Comparison of ENCODE assay signal across 11 cellular contexts in the genomic region with DNA sequence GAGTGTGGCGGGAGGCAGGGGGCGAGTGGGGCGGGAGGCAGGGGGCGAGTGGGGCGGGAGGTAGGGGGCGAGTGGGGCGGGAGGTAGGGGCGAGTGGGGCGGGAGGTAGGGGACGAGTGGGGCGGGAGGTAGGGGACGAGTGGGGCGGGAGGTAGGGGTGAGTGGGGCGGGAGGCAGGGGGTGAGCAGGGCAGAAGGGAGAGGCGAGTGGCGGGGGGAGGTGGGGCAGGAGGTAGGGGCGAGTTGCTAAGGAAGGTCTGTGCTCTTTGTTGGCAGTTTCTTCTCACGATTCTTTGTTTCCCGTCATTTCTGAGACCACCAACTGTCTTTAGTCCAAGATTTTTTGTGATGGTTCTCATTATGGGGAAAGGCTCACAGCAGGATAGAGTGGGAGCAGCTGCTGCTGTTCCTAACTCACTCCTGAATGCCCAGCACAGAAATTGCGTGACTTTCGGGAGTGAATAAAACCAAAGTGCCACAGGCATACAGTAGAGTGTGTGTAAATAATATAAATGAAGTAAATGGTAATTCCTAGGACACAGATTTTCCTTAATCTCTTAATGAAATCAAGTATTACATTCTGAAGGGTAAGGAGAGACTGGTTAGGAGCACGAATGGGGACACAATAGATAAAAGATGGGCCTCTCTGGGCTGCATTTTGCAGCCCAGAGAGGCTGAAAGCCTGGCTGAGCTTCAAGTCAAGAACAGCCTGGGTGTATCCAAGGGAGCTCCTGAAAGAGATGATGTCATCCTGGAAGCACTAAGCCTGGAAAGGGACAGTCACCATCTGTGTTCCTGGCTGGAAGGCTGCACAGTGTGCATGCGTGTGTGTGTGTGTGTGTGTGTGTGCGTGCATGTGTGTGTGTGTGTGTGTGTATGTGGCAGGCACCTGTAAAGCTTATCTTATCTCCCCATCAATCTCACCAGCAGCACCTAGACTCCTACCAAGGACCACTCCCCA. TPM values are rescaled to one million over a fixed set of nuclear protein-coding genes. Genes with fewer than 3 reads are reported as not detected.
DNase-seq lines count a peak whose midpoint lies in the region; ATAC-seq, FAIRE-seq and TF ChIP-seq lines count a peak whose summit lies in the region.
"Had no signal": no experiment of that assay in that cellular context is flagged by ENCODE, and none has a peak within 500 bp of the region (broad histone marks: within the 10 kb centered on the region; RNA-seq: fewer than 3 reads in every experiment).

No MANE protein-coding gene starts in this region.

- CTCF ChIA-PET in H1 (lab: Charles Lee; ENCODE audit: partially characterized antibody): interaction anchor here (0.6 to 8.4 kb wide), 5 partner anchors 9 to 83 kb away, joined by 3 to 53 read pairs (median 6); no protein-coding TSS in a partner anchor

- no peaks in the 10 kb centered on the region for H3K23me2 ChIP-seq in H1 (ENCODE audit: low read depth, low read length)

- no peak overlapping the region for H3K56ac ChIP-seq in H1 (replicated peaks; ENCODE audit: insufficient read length, low read depth, low read length)

- no peak for FAIRE-seq in H1 (lab: Jason Lieb, UNC)
- FAIRE-seq: GM12878 had no signal

- H2AK5ac ChIP-seq in H1 (ENCODE audit: low read depth, low read length): peak overlapping the region; percentile 86; the same call in 1 of the 2 replicates

- H2BK5ac ChIP-seq in H1 (ENCODE audit: low read depth, low read length): peak overlapping the region; percentile 75; the same call in 1 of the 2 replicates

- ATAC-seq in HG03342 (IDR thresholded peaks at IDR 0.05; ENCODE audit: unreplicated experiment): no peak
- ATAC-seq in GM19328 (IDR thresholded peaks at IDR 0.05; ENCODE audit: unreplicated experiment): no peak
- ATAC-seq: activated naive CD8-positive, alpha-beta T cell treated with anti-CD3 and anti-CD28 coated beads, Interleukin-2, amount 50 U/mL, for 24 hours; GM12878 had no signal

- no peak overlapping the region for H4K8ac ChIP-seq in H1 (ENCODE audit: extremely low read depth, insufficient read depth, low read length)

- no peak overlapping the region for H4K91ac ChIP-seq in H1 (replicated peaks; ENCODE audit: insufficient read length, low read length)

- H2BK15ac ChIP-seq in H1 (ENCODE audit: low read length): no peak overlapping the region

- H4K5ac ChIP-seq in H1 (ENCODE audit: insufficient read length, low read depth, low read length): no peak overlapping the region

- H3K4me3 ChIP-seq in H1 (ENCODE audit: extremely low read depth in 1 of 4, insufficient read depth in 2 of 4, low read depth in 3 of 4, low read length in 4 of 4) (no peak overlapping the region), esophagus squamous epithelium (no peak overlapping the region)
- H3K4me3 ChIP-seq: GM12878, skin epidermis had no signal

- no peak for TF ChIP-seq EP300 in H1 (IDR thresholded peaks at IDR 0.05; ENCODE audit: borderline replicate concordance in 1 of 2, low read depth in 2 of 2, low read length in 2 of 2)

- no peaks in the 10 kb centered on the region for H4K20me1 ChIP-seq in H1 (replicated peaks in 1 of 2; ENCODE audit: control insufficient read depth in 1 of 2, insufficient read depth in 2 of 2, low read length in 2 of 2)

- DNase-seq in DMS153 (lab: John Stamatoyannopoulos, UW) (peak; percentile 81), NCI-H2227 (lab: John Stamatoyannopoulos, UW; ENCODE audit: unreplicated experiment) (peak; percentile 73), H1 (ENCODE audit: low read depth in 1 of 2, low spot score in 2 of 2) (no peak), NCI-H748 treated with DMSO at 0.1 percent for 48 hours (lab: John Stamatoyannopoulos, UW) (no peak), esophagus squamous epithelium (lab: John Stamatoyannopoulos, UW) (no peak)
- DNase-seq: activated naive CD8-positive, alpha-beta T cell treated with anti-CD3 and anti-CD28 coated beads, Interleukin-2, amount 50 U/mL, for 24 hours had no signal

- H3K9ac ChIP-seq in H1 (replicated peaks in 1 of 4; ENCODE audit: extremely low read depth in 1 of 4, low read depth in 3 of 4, low read length in 3 of 4): peak overlapping the region in 1 of 4 experiments; percentile 54; a peak in 2 of 7 replicates

- H3K4me1 Mint-ChIP-seq in nephron: peaks cover 41% of the 10 kb centered on the region
- H3K4me1 Mint-ChIP-seq: activated naive CD8-positive, alpha-beta T cell treated with anti-CD3 and anti-CD28 coated beads, Interleukin-2, amount 50 U/mL, for 24 hours had no signal

- H3K9me3 ChIP-seq in H1 (ENCODE audit: insufficient read depth in 2 of 2, low read depth in 1 of 2, low read length in 1 of 2): no peaks in the 10 kb centered on the region
- H3K9me3 ChIP-seq in esophagus squamous epithelium: no peaks in the 10 kb centered on the region

- H3K27ac ChIP-seq in H1 (ENCODE audit: low read depth, low read length) (no peak overlapping the region), esophagus squamous epithelium (peak overlapping the region in 2 of 4 donors; percentile 1 to 7)

- no peak overlapping the region for H3K23ac ChIP-seq in H1 (ENCODE audit: insufficient read length)

- H3K4me2 ChIP-seq in H1 (ENCODE audit: insufficient read depth in 1 of 2, low read depth in 2 of 2, low read length in 2 of 2): no peak overlapping the region

- H3K4me3 Mint-ChIP-seq in nephron: no peak overlapping the region
- H3K4me3 Mint-ChIP-seq: activated naive CD8-positive, alpha-beta T cell treated with anti-CD3 and anti-CD28 coated beads, Interleukin-2, amount 50 U/mL, for 24 hours had no signal

- peak overlapping the region; percentile 78; the same call in 1 of the 2 replicates for H3K18ac ChIP-seq in H1 (ENCODE audit: extremely low read depth, low read length)

- no peak overlapping the region for H2BK120ac ChIP-seq in H1 (replicated peaks; ENCODE audit: low read depth, low read length)

- H2BK12ac ChIP-seq in H1 (ENCODE audit: low read depth, low read length): 0 out of 2 replicates have a peak overlapping the region, but pooled peaks have one; percentile 84

- peaks cover 63% of the 10 kb centered on the region for H3K36me3 Mint-ChIP-seq in nephron (ENCODE audit: low read depth)

- POLR2A ChIA-PET in H1 (lab: Charles Lee; ENCODE audit: partially characterized antibody): interaction anchor here (0.6 to 2.3 kb wide), 3 partner anchors 10 to 101 kb away, joined by 3 to 15 read pairs (median 3); no protein-coding TSS in a partner anchor

- no peaks in the 10 kb centered on the region for H3K27me3 Mint-ChIP-seq in nephron (ENCODE audit: low read depth)
- H3K27me3 Mint-ChIP-seq: activated naive CD8-positive, alpha-beta T cell treated with anti-CD3 and anti-CD28 coated beads, Interleukin-2, amount 50 U/mL, for 24 hours had no signal

- TF ChIP-seq POLR2A in H1 (IDR thresholded peaks at IDR 0.05; ENCODE audit: control extremely low read depth in 1 of 2, low read depth in 2 of 2, low read length in 2 of 2) (no peak), esophagus squamous epithelium (IDR thresholded peaks at IDR 0.05) (no peak)

- H3K27me3 ChIP-seq in H1 (replicated peaks in 1 of 4; ENCODE audit: control insufficient read depth in 3 of 4, extremely low read depth in 1 of 4, insufficient read depth in 3 of 4, low read length in 3 of 4): no peaks in the 10 kb centered on the region
- no peaks in the 10 kb centered on the region for H3K27me3 ChIP-seq in esophagus squamous epithelium

- intact Hi-C loops in esophagus squamous epithelium (cut with DNase I): no loop called here

- no peaks in the 10 kb centered on the region for H3K79me2 ChIP-seq in H1 (ENCODE audit: control insufficient read depth in 1 of 2, insufficient read depth in 2 of 2, low read length in 2 of 2)

- no peak for TF ChIP-seq CTCF in H1 (IDR thresholded peaks at IDR 0.05; ENCODE audit: control extremely low read depth in 1 of 3, insufficient read depth in 1 of 3, low read depth in 1 of 3, low read length in 3 of 3)
- TF ChIP-seq CTCF in nephron (IDR thresholded peaks at IDR 0.05; ENCODE audit: unreplicated experiment in 3 of 3): no peak
- no peak for TF ChIP-seq CTCF in esophagus squamous epithelium (IDR thresholded peaks at IDR 0.05)

- H2BK20ac ChIP-seq in H1 (ENCODE audit: low read length): 0 out of 2 replicates have a peak overlapping the region, but pooled peaks have one; percentile 32

- no peak for TF ChIP-seq RAD21 in H1 (IDR thresholded peaks at IDR 0.05 in 1 of 2, conservative IDR thresholded peaks at IDR 0.05 in 1 of 2; ENCODE audit: low read depth in 2 of 2, low read length in 2 of 2)

- no peaks in the 10 kb centered on the region for H3K79me1 ChIP-seq in H1 (ENCODE audit: low read depth, low read length)

- peak overlapping the region; percentile 21 to 77 (median 74) for H3K27ac Mint-ChIP-seq in nephron
- H3K27ac Mint-ChIP-seq: activated naive CD8-positive, alpha-beta T cell treated with anti-CD3 and anti-CD28 coated beads, Interleukin-2, amount 50 U/mL, for 24 hours had no signal

- 84% methylated on average over 7 of the region's 24 CpGs; no CpG with 5 or more reads in 1 of the 2 experiments for WGBS in H1 (ENCODE audit: extremely low coverage in 1 of 2, insufficient coverage in 1 of 2, insufficient read length in 1 of 2, insufficient replicate concordance in 2 of 2, low coverage in 1 of 2, low lambda C conversion rate in 2 of 2, missing lambda C conversion rate in 1 of 2), 2 experiments
- WGBS in esophagus squamous epithelium, 2 donors: 80 to 83% methylated on average over 7 to 10 of the region's 24 CpGs

- H2AFZ ChIP-seq in H1 (ENCODE audit: low read length): no peak overlapping the region

- no peak overlapping the region for H3K14ac ChIP-seq in H1 (ENCODE audit: insufficient read length)

- peaks cover 4 to 14% (median 9%) of the 10 kb centered on the region in 4 experiments for H3K4me1 ChIP-seq in H1 (replicated peaks in 1 of 4; ENCODE audit: control insufficient read depth in 3 of 4, insufficient read depth in 4 of 4, low read length in 3 of 4)
- H3K4me1 ChIP-seq in esophagus squamous epithelium: peaks cover 0 to 3% (median 0%) of the 10 kb centered on the region in 3 donors

- peaks cover 6 to 29% (median 9%) of the 10 kb centered on the region in 4 experiments; a peak in 5 of 8 replicates for H3K36me3 ChIP-seq in H1 (ENCODE audit: control insufficient read depth in 2 of 4, insufficient read depth in 4 of 4, low read length in 3 of 4)
- peaks cover 0 to 95% (median 28%) of the 10 kb centered on the region in 3 donors for H3K36me3 ChIP-seq in esophagus squamous epithelium

- no peak overlapping the region for H3K4ac ChIP-seq in H1 (replicated peaks; ENCODE audit: insufficient read length, low read depth, low read length)

- no peaks in the 10 kb centered on the region for H3K9me3 Mint-ChIP-seq in nephron
- H3K9me3 Mint-ChIP-seq: activated naive CD8-positive, alpha-beta T cell treated with anti-CD3 and anti-CD28 coated beads, Interleukin-2, amount 50 U/mL, for 24 hours had no signal

RNA-seq across cellular contexts. Expression of gene COG7, which starts 44.5 kb away (rescaled TPM):
- total RNA-seq in H1 (2021; fragmentation: NEBNext Ultra II Directional; extraction: Animal tissue kit (Norgen Biotek cat#: 25700)): 17.2 TPM in 2 replicates
- polyA plus RNA-seq in H1 (2011; rRNA removed): 40.4 and 56.6 TPM in 2 replicates
- 35.2 TPM for polyA plus RNA-seq in H1 (2011; cell fraction: cytosol; rRNA removed)
- 42.5 TPM for polyA plus RNA-seq in H1 (2011; cell fraction: nucleus; rRNA removed)
- 19.9 to 21.8 TPM (median 20.7 TPM) in 4 replicates for polyA plus RNA-seq in H1 (2012, experiment 1 of 2)
- 11.3 TPM for polyA plus RNA-seq in H1 (2012, experiment 2 of 2)
- 11.4 TPM for polyA plus RNA-seq in H1 (2013, experiment 1 of 2)
- polyA plus RNA-seq in H1 (2013, experiment 2 of 2): 10.4 TPM
- 28.6 and 31.0 TPM in 2 replicates for polyA minus RNA-seq in H1 (2011; rRNA and poly(A)+ RNA removed)
- 15.6 TPM for polyA minus RNA-seq in H1 (2011; cell fraction: cytosol; rRNA and poly(A)+ RNA removed)
- 17.7 TPM for polyA minus RNA-seq in H1 (2011; cell fraction: nucleus; rRNA and poly(A)+ RNA removed)
- total RNA-seq in esophagus squamous epithelium: 10 to 100 TPM; 10.4 to 17.6 (median 15.3) TPM

Comparison
In these comparisons a context has a peak if more than half of its experiments do, and no peak if none do; other contexts are left out.
1. DNase-seq: peak in DMS153 (single experiment) and NCI-H2227 (single experiment); none in H1 (0 of 2), NCI-H748 treated with DMSO at 0.1 percent for 48 hours (single experiment) and esophagus squamous epithelium (single experiment).